7 cellular contexts compared by ENCODE assay signal in genomic region chr12:48198619-48198973, GRCh38. TPM values are rescaled to one million over a fixed set of nuclear protein-coding genes. Genes with fewer than 3 reads are reported as not detected.
DNase-seq lines count a peak whose midpoint lies in the region; ATAC-seq and TF ChIP-seq lines count a peak whose summit lies in the region.

No MANE protein-coding gene starts in this region.

- peak; percentile 27 for ATAC-seq in GM18907 (IDR thresholded peaks at IDR 0.05; ENCODE audit: unreplicated experiment)
- peak; percentile 16 for ATAC-seq in HG02973 (IDR thresholded peaks at IDR 0.05; ENCODE audit: unreplicated experiment)

- intact Hi-C loops in ovary (cut with DNase I) = loop anchor here in 1 of 4 donors (10.0 kb wide), 1 partner anchor 256 kb away; no protein-coding TSS in a partner anchor

- WGBS in ovary, 3 donors = 8 to 22% (median 13%) methylated on average over 27 of the region's 27 CpGs

- CTCF ChIA-PET in activated CD4-positive, alpha-beta memory T cell treated with anti-CD3 and anti-CD28 coated beads, Interleukin-2, amount 10 ng/mL, durations not matched to agents 7 days and 5 days (lab: Charles Lee) = interaction anchor here (0.9 to 7.0 kb wide), 12 partner anchors 12 to 431 kb away, joined by 3 to 94 read pairs (median 5); partner anchors contain the start of genes ASB8, CCDC184 and ZNF641

- TF ChIP-seq EP300 in ovary (IDR thresholded peaks at IDR 0.05) = no peak

- H3K36me3 Mint-ChIP-seq in activated CD4-positive, alpha-beta memory T cell treated with anti-CD3 and anti-CD28 coated beads, Interleukin-2, amount 10 ng/mL, durations not matched to agents 7 days and 5 days (ENCODE audit: low read depth) = peaks cover 39% of the 10 kb centered on the region

- H3K9me3 ChIP-seq in ovary = no peaks in the 10 kb centered on the region

- H3K27me3 ChIP-seq in ovary = no peaks in the 10 kb centered on the region

- H3K36me3 ChIP-seq in ovary = no peaks in the 10 kb centered on the region

- peak overlapping the region; percentile 94 to 98 for H3K27ac ChIP-seq in ovary

- DNase-seq in activated CD4-positive, alpha-beta memory T cell treated with anti-CD3 and anti-CD28 coated beads, Interleukin-2, amount 10 ng/mL, durations not matched to agents 7 days and 5 days = no peak
- no peak for DNase-seq in fibroblast of villous mesenchyme (ENCODE audit: low read depth)
- peak; percentile 58 to 78 (median 67) for DNase-seq in ovary
- no peak for DNase-seq in activated gamma-delta T cell treated with Interleukin-2 at 50 U/mL for 16 hours
- no peak for DNase-seq in NCI-H226

- no peak for TF ChIP-seq POLR2A in ovary (IDR thresholded peaks at IDR 0.05)

- POLR2A ChIA-PET in activated CD4-positive, alpha-beta memory T cell treated with anti-CD3 and anti-CD28 coated beads, Interleukin-2, amount 10 ng/mL, durations not matched to agents 7 days and 5 days (lab: Charles Lee) = interaction anchor here (0.6 to 4.0 kb wide), 16 partner anchors 12 to 617 kb away, joined by 3 to 35 read pairs (median 4); partner anchors contain the start of genes ASB8, CCDC184, KANSL2 and PFKM

- H3K9me3 Mint-ChIP-seq in activated CD4-positive, alpha-beta memory T cell treated with anti-CD3 and anti-CD28 coated beads, Interleukin-2, amount 10 ng/mL, durations not matched to agents 7 days and 5 days = peaks cover 7% of the 10 kb centered on the region

- H3K4me3 ChIP-seq in fibroblast of villous mesenchyme (ENCODE audit: low read depth, low read length) = peak overlapping the region; percentile 65
- H3K4me3 ChIP-seq in ovary = peak overlapping the region; percentile 81

- peaks cover 6% of the 10 kb centered on the region for H3K4me1 ChIP-seq in ovary (ENCODE audit: insufficient read depth)

- peaks cover 35% of the 10 kb centered on the region for H3K4me1 Mint-ChIP-seq in activated CD4-positive, alpha-beta memory T cell treated with anti-CD3 and anti-CD28 coated beads, Interleukin-2, amount 10 ng/mL, durations not matched to agents 7 days and 5 days

- H3K4me3 Mint-ChIP-seq in activated CD4-positive, alpha-beta memory T cell treated with anti-CD3 and anti-CD28 coated beads, Interleukin-2, amount 10 ng/mL, durations not matched to agents 7 days and 5 days = peak overlapping the region; percentile 80

- H3K27ac Mint-ChIP-seq in activated CD4-positive, alpha-beta memory T cell treated with anti-CD3 and anti-CD28 coated beads, Interleukin-2, amount 10 ng/mL, durations not matched to agents 7 days and 5 days = peak overlapping the region; percentile 96

- TF ChIP-seq CTCF in fibroblast of villous mesenchyme (IDR thresholded peaks at IDR 0.05; ENCODE audit: insufficient read depth, low read depth, low read length) (no peak), ovary (IDR thresholded peaks at IDR 0.05) (no peak)

- H3K27me3 Mint-ChIP-seq in activated CD4-positive, alpha-beta memory T cell treated with anti-CD3 and anti-CD28 coated beads, Interleukin-2, amount 10 ng/mL, durations not matched to agents 7 days and 5 days = peaks cover 14% of the 10 kb centered on the region

RNA-seq across cellular contexts. Expression of gene OR10AD1, which starts 4.5 kb away (rescaled TPM):
- total RNA-seq in activated CD4-positive, alpha-beta memory T cell treated with anti-CD3 and anti-CD28 coated beads, Interleukin-2, amount 10 ng/mL, durations not matched to agents 7 days and 5 days = not detected
- not detected in 2 replicates for total RNA-seq in fibroblast of villous mesenchyme
- not detected for total RNA-seq in ovary
- polyA plus RNA-seq in ovary = not detected

RNA-seq across cellular contexts. Expression of gene CCDC184, which starts 15.2 kb away (rescaled TPM):
- under 1 TPM; 0.63 to 0.65 TPM for total RNA-seq in activated CD4-positive, alpha-beta memory T cell treated with anti-CD3 and anti-CD28 coated beads, Interleukin-2, amount 10 ng/mL, durations not matched to agents 7 days and 5 days
- total RNA-seq in fibroblast of villous mesenchyme (0.32 and 0.43 TPM in 2 replicates), ovary (10 to 100 TPM in 1 of 7 donors, 1 to 10 TPM in 6; 3.9 to 16.6 (median 6.0) TPM)
- 1 to 10 TPM; 3.4 to 6.9 TPM for polyA plus RNA-seq in ovary

RNA-seq across cellular contexts. Expression of gene ASB8, which starts 41.3 kb away (rescaled TPM):
- 10 to 100 TPM; 43.4 to 45.6 TPM for total RNA-seq in activated CD4-positive, alpha-beta memory T cell treated with anti-CD3 and anti-CD28 coated beads, Interleukin-2, amount 10 ng/mL, durations not matched to agents 7 days and 5 days
- total RNA-seq in fibroblast of villous mesenchyme (23.7 and 27.4 TPM in 2 replicates), ovary (10 to 100 TPM; 18.8 to 41.4 (median 29.4) TPM)
- polyA plus RNA-seq in ovary = 10 to 100 TPM; 18.8 to 51.6 TPM

Comparison
In these comparisons a context has a peak if more than half of its experiments do, and no peak if none do; other contexts are left out.
1. DNase-seq: peak in ovary (5 of 5); none in activated CD4-positive, alpha-beta memory T cell treated with anti-CD3 and anti-CD28 coated beads, Interleukin-2, amount 10 ng/mL, durations not matched to agents 7 days and 5 days (single experiment), fibroblast of villous mesenchyme (single experiment), activated gamma-delta T cell treated with Interleukin-2 at 50 U/mL for 16 hours (single experiment) and NCI-H226 (single experiment).